ENCODE assay signal across 24 cellular contexts in genomic region chr22:22154068-22154467, GRCh38.
DNase-seq lines count a peak whose midpoint lies in the region; ATAC-seq and TF ChIP-seq lines count a peak whose summit lies in the region.
"Had no signal": no experiment of that assay in that cellular context is flagged by ENCODE, and none has a peak within 500 bp of the region (broad histone marks: within the 10 kb centered on the region; RNA-seq: fewer than 3 reads in every experiment).

No MANE protein-coding gene starts in this region.

- peaks cover 0 to 6% (median 0%) of the 10 kb centered on the region in 3 donors for H3K27me3 Mint-ChIP-seq in naive B cell
- H3K27me3 Mint-ChIP-seq in naive thymus-derived CD8-positive, alpha-beta T cell = peaks cover 14 to 31% (median 15%) of the 10 kb centered on the region in 5 donors
- H3K27me3 Mint-ChIP-seq: B cell had no signal

- H3K9me3 Mint-ChIP-seq in naive B cell = no peaks in the 10 kb centered on the region
- H3K9me3 Mint-ChIP-seq in naive thymus-derived CD8-positive, alpha-beta T cell = no peaks in the 10 kb centered on the region
- H3K9me3 Mint-ChIP-seq: T-cell had no signal

- TF ChIP-seq CTCF in HL-60 (IDR thresholded peaks at IDR 0.05; ENCODE audit: insufficient read depth, low read length) (no peak), OCI-LY1 (IDR thresholded peaks at IDR 0.05; ENCODE audit: low read length) (no peak), adrenal gland (IDR thresholded peaks at IDR 0.05) (no peak)

- H3K4me1 ChIP-seq in OCI-LY1 (ENCODE audit: insufficient read depth, low read length, severe bottlenecking) (peaks cover 48% of the 10 kb centered on the region), adrenal gland (replicated peaks in 1 of 2) (no peaks in the 10 kb centered on the region)
- H3K4me1 ChIP-seq: HAP-1 had no signal

- no peak overlapping the region for H2AFZ ChIP-seq in OCI-LY1 (ENCODE audit: low read length)
- H2AFZ ChIP-seq: GM23338 had no signal

- H4K20me1 ChIP-seq in OCI-LY1 (ENCODE audit: insufficient read depth, low read length) = no peaks in the 10 kb centered on the region

- intact Hi-C loops in adrenal gland (cut with DNase I) = no loop called here

- no peaks in the 10 kb centered on the region for H3F3A ChIP-seq in OCI-LY1 (ENCODE audit: insufficient read depth, low read length)

- no peak for TF ChIP-seq POLR2A in adrenal gland (IDR thresholded peaks at IDR 0.05)

- no peak overlapping the region for H3K4me2 ChIP-seq in OCI-LY1 (ENCODE audit: low read length)
- H3K4me2 ChIP-seq: GM23338, SK-N-SH had no signal

- WGBS in adrenal gland, 4 donors = 63 to 80% (median 77%) methylated on average over 1 of the region's 1 CpG

- peak overlapping the region in 4 of 6 donors; percentile 53 to 78 (median 64) for H3K27ac Mint-ChIP-seq in naive B cell
- H3K27ac Mint-ChIP-seq in naive thymus-derived CD8-positive, alpha-beta T cell = peak overlapping the region in 1 of 10 donors; percentile 15
- H3K27ac Mint-ChIP-seq: GM23338, T-cell had no signal

- peaks cover 31 to 52% (median 49%) of the 10 kb centered on the region in 3 donors for H3K4me1 Mint-ChIP-seq in naive B cell
- H3K4me1 Mint-ChIP-seq in naive thymus-derived CD8-positive, alpha-beta T cell = peaks cover 3 to 20% (median 8%) of the 10 kb centered on the region in 4 donors
- H3K4me1 Mint-ChIP-seq: GM23338 had no signal

- H3K79me2 ChIP-seq in OCI-LY1 (ENCODE audit: insufficient read depth, low read length) = no peaks in the 10 kb centered on the region

- ATAC-seq in naive B cell (ENCODE audit: low read depth in 2 of 2) = no peak
- no peak for ATAC-seq in naive thymus-derived CD8-positive, alpha-beta T cell
- ATAC-seq: GM23338, HepG2, PC-3, T-cell had no signal

- H3K27ac ChIP-seq in HL-60 (replicated peaks) (peak overlapping the region; percentile 45), OCI-LY1 (ENCODE audit: low read depth, low read length, poor library complexity, severe bottlenecking) (peak overlapping the region; percentile 57), adrenal gland (no peak overlapping the region)

- H3K36me3 Mint-ChIP-seq in naive B cell = no peaks in the 10 kb centered on the region
- no peaks in the 10 kb centered on the region for H3K36me3 Mint-ChIP-seq in naive thymus-derived CD8-positive, alpha-beta T cell
- H3K36me3 Mint-ChIP-seq: CD14-positive monocyte, T-cell had no signal

- H3K27me3 ChIP-seq in HL-60 (ENCODE audit: insufficient read depth, poor library complexity, severe bottlenecking) = no peaks in the 10 kb centered on the region
- H3K27me3 ChIP-seq in OCI-LY1 (ENCODE audit: insufficient read depth, low read length) = no peaks in the 10 kb centered on the region
- peaks cover 7% of the 10 kb centered on the region for H3K27me3 ChIP-seq in adrenal gland

- POLR2A ChIA-PET in naive thymus-derived CD8-positive, alpha-beta T cell (lab: Charles Lee) = no interaction called here

- no peak overlapping the region for H3K4me3 ChIP-seq in HL-60 (replicated peaks; ENCODE audit: insufficient read depth, low read length)
- no peak overlapping the region for H3K4me3 ChIP-seq in OCI-LY1 (ENCODE audit: low read depth, low read length, poor library complexity, severe bottlenecking)
- H3K4me3 ChIP-seq in adrenal gland = no peak overlapping the region
- H3K4me3 ChIP-seq: GM23338, HAP-1 had no signal

- H3K9me2 ChIP-seq in OCI-LY1 (ENCODE audit: low read depth, low read length) = no peaks in the 10 kb centered on the region
- H3K9me2 ChIP-seq: SK-N-SH had no signal

- no peak overlapping the region for H3K4me3 Mint-ChIP-seq in naive B cell
- H3K4me3 Mint-ChIP-seq in naive thymus-derived CD8-positive, alpha-beta T cell = no peak overlapping the region
- H3K4me3 Mint-ChIP-seq: B cell, CD14-positive monocyte, GM23338, T-cell had no signal

- DNase-seq in HL-60 (ENCODE audit: low read depth in 1 of 2, low spot score in 1 of 2) (peak in 1 of 2 experiments; percentile 33), MV-4-11 (lab: John Stamatoyannopoulos, UW) (peak; percentile 8), naive B cell (no peak), superior temporal gyrus (ENCODE audit: extremely low spot score) (no peak), adrenal gland (no peak)
- no peak for DNase-seq in naive thymus-derived CD8-positive, alpha-beta T cell
- DNase-seq: KBM-7, NCI-H1048, NCI-H1417 treated with DMSO at 0.1 percent for 48 hours, NCI-H2029, NCI-H2227 treated with DMSO at 0.1 percent for 48 hours, NCI-H510A, NCI-H748 treated with DMSO at 0.1 percent for 48 hours, PC-3, RPMI8226, SHP77, SK-N-SH, T-cell had no signal

- H3K36me3 ChIP-seq in OCI-LY1 (ENCODE audit: insufficient read depth, low read length) (peaks cover 4% of the 10 kb centered on the region; the same call in 1 of the 2 replicates), adrenal gland (replicated peaks in 1 of 2) (no peaks in the 10 kb centered on the region)
- H3K36me3 ChIP-seq: HAP-1 had no signal

- H3K9ac ChIP-seq in OCI-LY1 (ENCODE audit: low read length) = no peak overlapping the region
- H3K9ac ChIP-seq: SK-N-SH had no signal

- H3K9me3 ChIP-seq in OCI-LY1 (ENCODE audit: low read length) = no peaks in the 10 kb centered on the region
- H3K9me3 ChIP-seq in adrenal gland (replicated peaks in 1 of 3) = no peaks in the 10 kb centered on the region
- H3K9me3 ChIP-seq: HAP-1, SK-N-SH had no signal

Comparison
In these comparisons a context has a peak if more than half of its experiments do, and no peak if none do; other contexts are left out.
1. H3K27ac ChIP-seq: peak in HL-60 (single experiment) and OCI-LY1 (single experiment); none in adrenal gland (0 of 5).